10 cellular contexts compared by ENCODE assay signal in the genomic region with DNA sequence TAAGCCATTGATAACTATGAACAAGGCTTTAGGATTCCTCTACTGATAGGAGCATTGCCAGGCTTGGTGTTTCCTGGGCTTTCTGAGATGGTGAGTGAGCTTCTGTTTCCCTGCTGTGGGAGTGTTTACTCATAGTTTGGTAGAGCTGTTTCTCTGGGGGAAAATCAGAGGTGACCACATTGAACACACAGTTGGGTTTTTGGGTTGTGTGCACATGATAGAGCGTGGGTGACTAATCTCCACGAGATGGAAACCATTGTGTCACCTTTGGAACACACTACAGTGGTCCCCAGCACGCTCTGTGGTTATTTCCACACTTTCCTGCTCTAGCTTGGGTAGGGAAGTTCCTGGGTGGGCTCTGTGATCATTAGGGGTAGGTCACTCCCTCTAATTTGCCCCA. TPM values are rescaled to one million over a fixed set of nuclear protein-coding genes. Genes with fewer than 3 reads are reported as not detected.
DNase-seq lines count a peak whose midpoint lies in the region; ATAC-seq and TF ChIP-seq lines count a peak whose summit lies in the region.
"Had no signal": no experiment of that assay in that cellular context is flagged by ENCODE, and none has a peak within 500 bp of the region (broad histone marks: within the 10 kb centered on the region; RNA-seq: fewer than 3 reads in every experiment).

No MANE protein-coding gene starts in this region.

- BruUV-seq in Caco-2 (replicated peaks; lab: Mats Ljungman, UMichigan): no TSS peak

- POLR2A ChIA-PET in WTC11 (lab: Charles Lee) (no interaction called here), Caco-2 (lab: Charles Lee) (no interaction called here)

- H3K27me3 ChIP-seq in prostate gland (replicated peaks; ENCODE audit: insufficient read depth): no peaks in the 10 kb centered on the region
- no peaks in the 10 kb centered on the region for H3K27me3 ChIP-seq in thyroid gland
- no peaks in the 10 kb centered on the region for H3K27me3 ChIP-seq in Caco-2 (replicated peaks; ENCODE audit: control insufficient read depth, insufficient read depth, low read length)

- H3K4me1 ChIP-seq in prostate gland (replicated peaks) (peaks cover 2% of the 10 kb centered on the region), thyroid gland (peaks cover 14 to 42% of the 10 kb centered on the region in 2 donors), Caco-2 (no peaks in the 10 kb centered on the region)

- H3K4me3 ChIP-seq in prostate gland (no peak overlapping the region), thyroid gland (replicated peaks in 1 of 3) (no peak overlapping the region), Caco-2 (ENCODE audit: low read depth, low read length) (no peak overlapping the region)

- H3K9me3 ChIP-seq in prostate gland (no peaks in the 10 kb centered on the region), thyroid gland (no peaks in the 10 kb centered on the region), Caco-2 (peaks cover 37% of the 10 kb centered on the region)

- 89% methylated on average over 3 of the region's 3 CpGs for WGBS in prostate gland
- 74 to 78% methylated on average over 3 of the region's 3 CpGs for WGBS in thyroid gland, 2 donors

- no peak for TF ChIP-seq POLR2A in prostate gland (IDR thresholded peaks at IDR 0.05)
- no peak for TF ChIP-seq POLR2A in thyroid gland (IDR thresholded peaks at IDR 0.05)

- H3K36me3 Mint-ChIP-seq in activated naive CD4-positive, alpha-beta T cell treated with anti-CD3 and anti-CD28 coated beads for 36 hours (ENCODE audit: low read depth): peaks cover 37% of the 10 kb centered on the region
- H3K36me3 Mint-ChIP-seq in activated naive CD4-positive, alpha-beta T cell treated with anti-CD3 and anti-CD28 coated beads, Interleukin-2, amount 10 ng/mL, durations not matched to agents 7 days and 5 days: peaks cover 9% of the 10 kb centered on the region
- peaks cover 52% of the 10 kb centered on the region for H3K36me3 Mint-ChIP-seq in activated naive CD8-positive, alpha-beta T cell treated with anti-CD3 and anti-CD28 coated beads for 36 hours
- peaks cover 12% of the 10 kb centered on the region; the same call in 1 of the 2 replicates for H3K36me3 Mint-ChIP-seq in WTC11
- H3K36me3 Mint-ChIP-seq in Caco-2 (ENCODE audit: insufficient read depth, unreplicated experiment): peaks cover 29% of the 10 kb centered on the region

- H3K27ac ChIP-seq in prostate gland (peak overlapping the region; percentile 98), thyroid gland (peak overlapping the region in 2 of 3 donors; percentile 12 to 52)

- DNase-seq in activated naive CD4-positive, alpha-beta T cell treated with anti-CD3 and anti-CD28 coated beads for 36 hours: peak; percentile 77
- no peak for DNase-seq in activated naive CD4-positive, alpha-beta T cell treated with anti-CD3 and anti-CD28 coated beads, Interleukin-2, amount 10 ng/mL, durations not matched to agents 7 days and 5 days
- DNase-seq in activated naive CD8-positive, alpha-beta T cell treated with anti-CD3 and anti-CD28 coated beads for 36 hours: peak; percentile 62
- DNase-seq in prostate gland (ENCODE audit: low spot score): no peak
- no peak for DNase-seq in thyroid gland
- DNase-seq in WTC11 (ENCODE audit: low spot score): no peak
- DNase-seq in Caco-2: no peak
- DNase-seq: Karpas-422 had no signal

- intact Hi-C loops in activated naive CD4-positive, alpha-beta T cell treated with anti-CD3 and anti-CD28 coated beads for 36 hours (cut with micrococcal nuclease): loop anchor here (1.0 kb wide), 2 partner anchors 10 to 20 kb away; no protein-coding TSS in a partner anchor
- intact Hi-C loops in prostate gland (cut with DNase I) (no loop called here), thyroid gland (cut with DNase I) (loop anchor here (10.0 kb wide), 1 partner anchor 83 kb away; no protein-coding TSS in a partner anchor), Caco-2 (cut with micrococcal nuclease; ENCODE audit: unreplicated experiment) (no loop called here)

- CTCF ChIA-PET in activated naive CD4-positive, alpha-beta T cell treated with anti-CD3 and anti-CD28 coated beads for 36 hours (lab: Charles Lee): interaction anchor here (0.6 to 2.1 kb wide), 2 partner anchors 18 to 40 kb away, joined by 3 to 4 read pairs; no protein-coding TSS in a partner anchor
- CTCF ChIA-PET in activated naive CD4-positive, alpha-beta T cell treated with anti-CD3 and anti-CD28 coated beads, Interleukin-2, amount 10 ng/mL, durations not matched to agents 7 days and 5 days (lab: Charles Lee): no interaction called here
- CTCF ChIA-PET in WTC11 (lab: Charles Lee) (no interaction called here), Caco-2 (lab: Charles Lee) (no interaction called here)

- no peak for ATAC-seq in HG03521 (IDR thresholded peaks at IDR 0.05; ENCODE audit: unreplicated experiment)
- ATAC-seq in WTC11: no peak
- ATAC-seq: stimulated activated memory B cell treated with anti-CD40 and anti-IgM and Interleukin-4, amounts not matched to agents 10 μg/mL and 1 μg/mL and 100 μg/mL, for 72 hours had no signal

- H3K27me3 Mint-ChIP-seq in activated naive CD4-positive, alpha-beta T cell treated with anti-CD3 and anti-CD28 coated beads for 36 hours (ENCODE audit: low read depth): peaks cover 13% of the 10 kb centered on the region
- peaks cover 9% of the 10 kb centered on the region for H3K27me3 Mint-ChIP-seq in activated naive CD4-positive, alpha-beta T cell treated with anti-CD3 and anti-CD28 coated beads, Interleukin-2, amount 10 ng/mL, durations not matched to agents 7 days and 5 days
- peaks cover 18% of the 10 kb centered on the region for H3K27me3 Mint-ChIP-seq in activated naive CD8-positive, alpha-beta T cell treated with anti-CD3 and anti-CD28 coated beads for 36 hours
- H3K27me3 Mint-ChIP-seq in WTC11 (ENCODE audit: low read depth) (peaks cover 14% of the 10 kb centered on the region), Caco-2 (ENCODE audit: insufficient read depth, unreplicated experiment) (no peaks in the 10 kb centered on the region)

- H3K27ac Mint-ChIP-seq in activated naive CD4-positive, alpha-beta T cell treated with anti-CD3 and anti-CD28 coated beads for 36 hours: peak overlapping the region; percentile 77
- no peak overlapping the region for H3K27ac Mint-ChIP-seq in activated naive CD4-positive, alpha-beta T cell treated with anti-CD3 and anti-CD28 coated beads, Interleukin-2, amount 10 ng/mL, durations not matched to agents 7 days and 5 days
- H3K27ac Mint-ChIP-seq in activated naive CD8-positive, alpha-beta T cell treated with anti-CD3 and anti-CD28 coated beads for 36 hours: peak overlapping the region; percentile 72
- H3K27ac Mint-ChIP-seq in WTC11: no peak overlapping the region
- no peak overlapping the region for H3K27ac Mint-ChIP-seq in Caco-2 (ENCODE audit: unreplicated experiment)
- H3K27ac Mint-ChIP-seq: stimulated activated memory B cell treated with anti-CD40 and anti-IgM and Interleukin-4, amounts not matched to agents 10 μg/mL and 1 μg/mL and 100 μg/mL, for 72 hours had no signal

- peaks cover 60% of the 10 kb centered on the region for H3K9me3 Mint-ChIP-seq in activated naive CD4-positive, alpha-beta T cell treated with anti-CD3 and anti-CD28 coated beads for 36 hours
- H3K9me3 Mint-ChIP-seq in activated naive CD4-positive, alpha-beta T cell treated with anti-CD3 and anti-CD28 coated beads, Interleukin-2, amount 10 ng/mL, durations not matched to agents 7 days and 5 days: peaks cover 61% of the 10 kb centered on the region
- peaks cover 55% of the 10 kb centered on the region for H3K9me3 Mint-ChIP-seq in activated naive CD8-positive, alpha-beta T cell treated with anti-CD3 and anti-CD28 coated beads for 36 hours
- H3K9me3 Mint-ChIP-seq in WTC11 (peaks cover 35% of the 10 kb centered on the region), Caco-2 (ENCODE audit: unreplicated experiment) (peaks cover 63% of the 10 kb centered on the region)

- TF ChIP-seq CTCF in prostate gland (IDR thresholded peaks at IDR 0.05) (no peak), thyroid gland (IDR thresholded peaks at IDR 0.05) (no peak), WTC11 (IDR thresholded peaks at IDR 0.05) (no peak), Caco-2 (IDR thresholded peaks at IDR 0.05; ENCODE audit: insufficient read depth in 1 of 2, low read depth in 1 of 2, low read length in 1 of 2, severe bottlenecking in 1 of 2, unreplicated experiment in 1 of 2) (no peak)

- no peak overlapping the region for H3K4me3 Mint-ChIP-seq in activated naive CD4-positive, alpha-beta T cell treated with anti-CD3 and anti-CD28 coated beads for 36 hours
- H3K4me3 Mint-ChIP-seq in activated naive CD4-positive, alpha-beta T cell treated with anti-CD3 and anti-CD28 coated beads, Interleukin-2, amount 10 ng/mL, durations not matched to agents 7 days and 5 days: no peak overlapping the region
- no peak overlapping the region for H3K4me3 Mint-ChIP-seq in activated naive CD8-positive, alpha-beta T cell treated with anti-CD3 and anti-CD28 coated beads for 36 hours
- no peak overlapping the region for H3K4me3 Mint-ChIP-seq in WTC11
- H3K4me3 Mint-ChIP-seq in Caco-2 (ENCODE audit: unreplicated experiment): no peak overlapping the region
- H3K4me3 Mint-ChIP-seq: stimulated activated memory B cell treated with anti-CD40 and anti-IgM and Interleukin-4, amounts not matched to agents 10 μg/mL and 1 μg/mL and 100 μg/mL, for 72 hours had no signal

- H3K36me3 ChIP-seq in prostate gland (no peaks in the 10 kb centered on the region), thyroid gland (peaks cover 3 to 7% of the 10 kb centered on the region in 2 donors), Caco-2 (ENCODE audit: control insufficient read depth, insufficient read depth, low read length) (peaks cover 5% of the 10 kb centered on the region)

- H3K4me1 Mint-ChIP-seq in activated naive CD4-positive, alpha-beta T cell treated with anti-CD3 and anti-CD28 coated beads for 36 hours (ENCODE audit: low read depth): peaks cover 27% of the 10 kb centered on the region
- peaks cover 4% of the 10 kb centered on the region for H3K4me1 Mint-ChIP-seq in activated naive CD4-positive, alpha-beta T cell treated with anti-CD3 and anti-CD28 coated beads, Interleukin-2, amount 10 ng/mL, durations not matched to agents 7 days and 5 days
- H3K4me1 Mint-ChIP-seq in activated naive CD8-positive, alpha-beta T cell treated with anti-CD3 and anti-CD28 coated beads for 36 hours: peaks cover 22% of the 10 kb centered on the region
- H3K4me1 Mint-ChIP-seq in WTC11 (peaks cover 3% of the 10 kb centered on the region; the same call in 1 of the 2 replicates), Caco-2 (ENCODE audit: low read depth, unreplicated experiment) (peaks cover 12% of the 10 kb centered on the region)
- H3K4me1 Mint-ChIP-seq: stimulated activated memory B cell treated with anti-CD40 and anti-IgM and Interleukin-4, amounts not matched to agents 10 μg/mL and 1 μg/mL and 100 μg/mL, for 72 hours had no signal

RNA-seq across cellular contexts. Expression of gene IL1R1, which starts 5.4 kb away (rescaled TPM):
- total RNA-seq in activated naive CD4-positive, alpha-beta T cell treated with anti-CD3 and anti-CD28 coated beads for 36 hours: 1 to 10 TPM; 5.7 to 6.7 TPM
- total RNA-seq in activated naive CD8-positive, alpha-beta T cell treated with anti-CD3 and anti-CD28 coated beads for 36 hours: 1 to 10 TPM in 1 of 2 experiments, under 1 TPM in 1; 0.70 to 1.2 TPM
- total RNA-seq in prostate gland (100 to 1,000 TPM; 112 to 289 TPM), thyroid gland (100 to 1,000 TPM in 2 of 4 donors, 10 to 100 TPM in 2; 57.6 to 220 (median 103) TPM), WTC11 (2021) (0.37 to 0.78 TPM (median 0.55 TPM) in 3 replicates), Caco-2 (2022) (23.5 and 25.0 TPM in 2 replicates)

RNA-seq across cellular contexts. Expression of gene IL1RL2, which starts 38.9 kb away (rescaled TPM):
- total RNA-seq in activated naive CD4-positive, alpha-beta T cell treated with anti-CD3 and anti-CD28 coated beads for 36 hours: under 1 TPM; 0.30 to 0.91 TPM
- under 1 TPM in 1 of 2 experiments, not detected in 1; 0.25 TPM for total RNA-seq in activated naive CD8-positive, alpha-beta T cell treated with anti-CD3 and anti-CD28 coated beads for 36 hours
- total RNA-seq in prostate gland (1 to 10 TPM; 1.4 to 3.8 TPM), thyroid gland (1 to 10 TPM; 2.2 to 6.2 (median 3.7) TPM), WTC11 (2021) (0.11 TPM in 1 of 3 replicates, not detected in the others), Caco-2 (2022) (not detected in 2 replicates)

Comparison
In these comparisons a context has a peak if more than half of its experiments do, and no peak if none do; other contexts are left out.
1. DNase-seq: peak in activated naive CD4-positive, alpha-beta T cell treated with anti-CD3 and anti-CD28 coated beads for 36 hours (single experiment) and activated naive CD8-positive, alpha-beta T cell treated with anti-CD3 and anti-CD28 coated beads for 36 hours (single experiment); none in activated naive CD4-positive, alpha-beta T cell treated with anti-CD3 and anti-CD28 coated beads, Interleukin-2, amount 10 ng/mL, durations not matched to agents 7 days and 5 days (single experiment), prostate gland (single experiment), thyroid gland (0 of 2), WTC11 (single experiment) and Caco-2 (0 of 2).
2. H3K27ac Mint-ChIP-seq: peak in activated naive CD4-positive, alpha-beta T cell treated with anti-CD3 and anti-CD28 coated beads for 36 hours (single experiment) and activated naive CD8-positive, alpha-beta T cell treated with anti-CD3 and anti-CD28 coated beads for 36 hours (single experiment); none in activated naive CD4-positive, alpha-beta T cell treated with anti-CD3 and anti-CD28 coated beads, Interleukin-2, amount 10 ng/mL, durations not matched to agents 7 days and 5 days (single experiment), WTC11 (single experiment) and Caco-2 (single experiment).
3. intact Hi-C loops: an anchor here in activated naive CD4-positive, alpha-beta T cell treated with anti-CD3 and anti-CD28 coated beads for 36 hours (1.0 kb wide) and thyroid gland (10.0 kb wide); none called in prostate gland and Caco-2.